In genomic region chr9:136805207-136805740, GRCh38 we compare ENCODE assay signal across 22 cellular contexts. TPM values are rescaled to one million over a fixed set of nuclear protein-coding genes. Genes with fewer than 3 reads are reported as not detected.
DNase-seq lines count a peak whose midpoint lies in the region; ATAC-seq and TF ChIP-seq lines count a peak whose summit lies in the region.
"Had no signal": no experiment of that assay in that cellular context is flagged by ENCODE, and none has a peak within 500 bp of the region (broad histone marks: within the 10 kb centered on the region; RNA-seq: fewer than 3 reads in every experiment).

No MANE protein-coding gene starts in this region.

- H3K23me2 ChIP-seq in H9 (ENCODE audit: insufficient read length, low read depth, low read length, poor library complexity, severe bottlenecking): peaks cover 22% of the 10 kb centered on the region

- no peak overlapping the region for H2BK120ac ChIP-seq in H9 (ENCODE audit: low read depth, low read length, poor library complexity, severe bottlenecking)

- H3K79me1 ChIP-seq in H9 (ENCODE audit: insufficient read depth, low read depth, low read length, poor library complexity, severe bottlenecking): peaks cover 5% of the 10 kb centered on the region

- H3K4me2 ChIP-seq in H9 (ENCODE audit: insufficient read depth, insufficient read length, low read length): no peak overlapping the region

- H3K4ac ChIP-seq in H9 (ENCODE audit: low read depth, low read length): no peak overlapping the region

- no peak overlapping the region for H3K18ac ChIP-seq in H9 (ENCODE audit: insufficient read length, low read depth, low read length)

- H2BK15ac ChIP-seq in H9 (ENCODE audit: low read depth, low read length): no peak overlapping the region

- no peak overlapping the region for H3K14ac ChIP-seq in H9 (ENCODE audit: insufficient read depth, low read length)

- H3K79me2 ChIP-seq in H9 (ENCODE audit: insufficient read depth, low read length): peaks cover 9% of the 10 kb centered on the region; the same call in 1 of the 2 replicates

- H3T11ph ChIP-seq in H9 (ENCODE audit: low read length): no peak overlapping the region

- no CpG with 5 or more reads among the region's 12 CpGs for WGBS in H9 (ENCODE audit: extremely low coverage, insufficient read length, low lambda C conversion rate)

- H2AK5ac ChIP-seq in H9 (ENCODE audit: insufficient read length, low read length): no peak overlapping the region

- no peaks in the 10 kb centered on the region for H3K9me3 ChIP-seq in H9 (ENCODE audit: control insufficient read depth, low read depth, low read length)
- H3K9me3 ChIP-seq: breast epithelium, psoas muscle, vagina had no signal

- H2AFZ ChIP-seq in H9 (ENCODE audit: low read length): no peak overlapping the region
- H2AFZ ChIP-seq: GM23248 had no signal

- no peak overlapping the region for H2BK20ac ChIP-seq in H9 (ENCODE audit: low read depth, low read length, poor library complexity, severe bottlenecking)

- H3K23ac ChIP-seq in H9 (ENCODE audit: insufficient read length, low read depth, low read length): no peak overlapping the region

- no peak overlapping the region for H3K27ac ChIP-seq in H9 (ENCODE audit: insufficient read length, low read depth, low read length)
- H3K27ac ChIP-seq: GM23248, psoas muscle, vagina had no signal

- no peaks in the 10 kb centered on the region for H3K9me3 Mint-ChIP-seq in activated CD4-positive, alpha-beta T cell treated with anti-CD3 and anti-CD28 coated beads, Interleukin-2, amount 10 ng/mL, durations not matched to agents 7 days and 5 days
- no peaks in the 10 kb centered on the region for H3K9me3 Mint-ChIP-seq in IgD-negative memory B cell
- H3K9me3 Mint-ChIP-seq in immature natural killer cell: no peaks in the 10 kb centered on the region
- no peaks in the 10 kb centered on the region for H3K9me3 Mint-ChIP-seq in H9
- H3K9me3 Mint-ChIP-seq: activated CD4-positive, alpha-beta memory T cell treated with anti-CD3 and anti-CD28 coated beads, Interleukin-2, amount 10 ng/mL, durations not matched to agents 7 days and 5 days; dendritic cell treated with granulocyte-macrophage colony-stimulating factor and Interleukin-4, amounts not matched to agents 40 ng/mL and 50 ng/mL, for 4 days had no signal

- no peaks in the 10 kb centered on the region; the same call in 1 of the 2 replicates for H3K4me1 ChIP-seq in H9 (ENCODE audit: insufficient read depth, low read length)

- no peak overlapping the region for H4K8ac ChIP-seq in H9 (replicated peaks; ENCODE audit: insufficient read length, low read depth, low read length)

- no peak overlapping the region for H2BK12ac ChIP-seq in H9 (ENCODE audit: insufficient read length, low read depth, low read length)

- peak overlapping the region; percentile 1 for H3K27ac Mint-ChIP-seq in activated CD4-positive, alpha-beta T cell treated with anti-CD3 and anti-CD28 coated beads, Interleukin-2, amount 10 ng/mL, durations not matched to agents 7 days and 5 days
- peak overlapping the region in 2 of 3 donors; percentile 27 to 71 for H3K27ac Mint-ChIP-seq in IgD-negative memory B cell
- no peak overlapping the region for H3K27ac Mint-ChIP-seq in immature natural killer cell
- H3K27ac Mint-ChIP-seq in H9: no peak overlapping the region
- H3K27ac Mint-ChIP-seq: activated CD4-positive, alpha-beta memory T cell treated with anti-CD3 and anti-CD28 coated beads, Interleukin-2, amount 10 ng/mL, durations not matched to agents 7 days and 5 days; dendritic cell treated with granulocyte-macrophage colony-stimulating factor and Interleukin-4, amounts not matched to agents 40 ng/mL and 50 ng/mL, for 4 days had no signal

- CTCF ChIA-PET in activated CD4-positive, alpha-beta T cell treated with anti-CD3 and anti-CD28 coated beads, Interleukin-2, amount 10 ng/mL, durations not matched to agents 7 days and 5 days (lab: Charles Lee): interaction anchor here (0.8 to 4.6 kb wide), 5 partner anchors 10 to 230 kb away, joined by 3 to 23 read pairs (median 5); partner anchors contain the start of gene AJM1

- no peak overlapping the region for H3K56ac ChIP-seq in H9 (ENCODE audit: insufficient read length, low read depth, low read length)

- no peak overlapping the region for H4K5ac ChIP-seq in H9 (ENCODE audit: insufficient read length, low read depth, low read length)

- POLR2A ChIA-PET in activated CD4-positive, alpha-beta T cell treated with anti-CD3 and anti-CD28 coated beads, Interleukin-2, amount 10 ng/mL, durations not matched to agents 7 days and 5 days (lab: Charles Lee): no interaction called here

- no peaks in the 10 kb centered on the region; the same call in 1 of the 2 replicates for H3K27me3 ChIP-seq in H9 (ENCODE audit: insufficient read depth, low read length)
- H3K27me3 ChIP-seq: breast epithelium, vagina had no signal

- H4K20me1 ChIP-seq in H9 (ENCODE audit: control insufficient read depth, insufficient read depth, insufficient read length): peaks cover 4% of the 10 kb centered on the region

- ATAC-seq in HG03342 (IDR thresholded peaks at IDR 0.05; ENCODE audit: unreplicated experiment): no peak
- ATAC-seq: psoas muscle had no signal

- no peak overlapping the region for H2BK5ac ChIP-seq in H9 (ENCODE audit: insufficient read length, low read length)

- H3K4me1 Mint-ChIP-seq in activated CD4-positive, alpha-beta T cell treated with anti-CD3 and anti-CD28 coated beads, Interleukin-2, amount 10 ng/mL, durations not matched to agents 7 days and 5 days: peaks cover 41% of the 10 kb centered on the region
- H3K4me1 Mint-ChIP-seq in IgD-negative memory B cell: peaks cover 14 to 32% (median 24%) of the 10 kb centered on the region in 3 donors
- peaks cover 33 to 39% of the 10 kb centered on the region in 2 donors for H3K4me1 Mint-ChIP-seq in immature natural killer cell
- peaks cover 21 to 34% of the 10 kb centered on the region in 2 experiments for H3K4me1 Mint-ChIP-seq in H9

- H3K4me3 Mint-ChIP-seq in activated CD4-positive, alpha-beta T cell treated with anti-CD3 and anti-CD28 coated beads, Interleukin-2, amount 10 ng/mL, durations not matched to agents 7 days and 5 days: no peak overlapping the region
- H3K4me3 Mint-ChIP-seq in IgD-negative memory B cell (peak overlapping the region in 2 of 4 donors; percentile 11 to 75), immature natural killer cell (peak overlapping the region in 3 of 5 donors; percentile 25 to 38 (median 29)), H9 (peak overlapping the region in 1 of 2 experiments; percentile 65; a peak in 2 of 5 replicates)
- H3K4me3 Mint-ChIP-seq: activated CD4-positive, alpha-beta memory T cell treated with anti-CD3 and anti-CD28 coated beads, Interleukin-2, amount 10 ng/mL, durations not matched to agents 7 days and 5 days; dendritic cell treated with granulocyte-macrophage colony-stimulating factor and Interleukin-4, amounts not matched to agents 40 ng/mL and 50 ng/mL, for 4 days had no signal

- intact Hi-C loops in posterior vena cava (cut with DNase I): no loop called here

- no peak overlapping the region for H4K91ac ChIP-seq in H9 (ENCODE audit: insufficient read length, low read depth, low read length)

- no peak for TF ChIP-seq CTCF in H9 (conservative IDR thresholded peaks at IDR 0.05)

- in situ Hi-C loops in ACHN (cut with HindIII; ENCODE audit: low pct_ligation_motif_present, low pct_unique_long_range_greater_than_20kb, low sequenced_read_pairs): no loop called here

- no peak overlapping the region for H3K9ac ChIP-seq in H9 (ENCODE audit: extremely low read depth, insufficient read length, low read length)
- H3K9ac ChIP-seq: GM23248 had no signal

- H3K27me3 Mint-ChIP-seq in activated CD4-positive, alpha-beta T cell treated with anti-CD3 and anti-CD28 coated beads, Interleukin-2, amount 10 ng/mL, durations not matched to agents 7 days and 5 days: peaks cover 4% of the 10 kb centered on the region
- H3K27me3 Mint-ChIP-seq in IgD-negative memory B cell: peaks cover 7% of the 10 kb centered on the region
- H3K27me3 Mint-ChIP-seq in immature natural killer cell (ENCODE audit: low read depth in 3 of 3): peaks cover 14 to 20% (median 19%) of the 10 kb centered on the region in 3 donors
- peaks cover 20% of the 10 kb centered on the region for H3K27me3 Mint-ChIP-seq in H9 (ENCODE audit: low read depth)

- no peak for DNase-seq in activated CD4-positive, alpha-beta T cell treated with anti-CD3 and anti-CD28 coated beads, Interleukin-2, amount 10 ng/mL, durations not matched to agents 7 days and 5 days
- DNase-seq in activated CD4-positive, alpha-beta T cell treated with anti-CD3 and anti-CD28 coated beads, Interleukin-2, amount 50 U/mL, for 1 hour: no peak
- DNase-seq in immature natural killer cell (no peak), posterior vena cava (ENCODE audit: low spot score) (peak; percentile 73), H9 (no peak), ACHN (no peak)
- DNase-seq: activated CD4-positive, alpha-beta memory T cell treated with anti-CD3 and anti-CD28 coated beads, Interleukin-2, amount 10 ng/mL, durations not matched to agents 7 days and 5 days; COR-L47; foreskin fibroblast; GM23248; hippocampal formation; NCI-H1105; NCI-H2081 treated with DMSO at 0.1 percent for 48 hours; NCI-H446 treated with DMSO at 0.1 percent for 48 hours; psoas muscle; stimulated activated CD4-positive, alpha-beta T cell treated with anti-CD3 and anti-CD28 coated beads, Interleukin-4, amount 100 ng/mL, for 4 hours had no signal

- H3K36me3 Mint-ChIP-seq in activated CD4-positive, alpha-beta T cell treated with anti-CD3 and anti-CD28 coated beads, Interleukin-2, amount 10 ng/mL, durations not matched to agents 7 days and 5 days (ENCODE audit: low read depth): peaks cover 9% of the 10 kb centered on the region
- peaks cover 1% of the 10 kb centered on the region for H3K36me3 Mint-ChIP-seq in IgD-negative memory B cell
- H3K36me3 Mint-ChIP-seq in immature natural killer cell: no peaks in the 10 kb centered on the region
- H3K36me3 Mint-ChIP-seq in H9 (ENCODE audit: insufficient read depth in 1 of 3, low read depth in 3 of 3): peaks cover 17 to 31% (median 27%) of the 10 kb centered on the region in 3 experiments; a peak in 6 of 7 replicates

RNA-seq across cellular contexts. Expression of gene RABL6, which starts 2.5 kb away (rescaled TPM):
- total RNA-seq in activated CD4-positive, alpha-beta T cell treated with anti-CD3 and anti-CD28 coated beads, Interleukin-2, amount 10 ng/mL, durations not matched to agents 7 days and 5 days: 100 to 1,000 TPM in 1 of 2 experiments, 10 to 100 TPM in 1; 95.5 to 109 TPM
- 19.7 TPM for polyA plus RNA-seq in IgD-negative memory B cell
- 10 to 100 TPM in 2 of 3 donors, 1 to 10 TPM in 1; 5.4 to 24.6 (median 11.0) TPM for polyA plus RNA-seq in immature natural killer cell
- total RNA-seq in posterior vena cava: 10 to 100 TPM; 47.9 to 49.8 TPM
- total RNA-seq in H9 (2021): 108 and 114 TPM in 2 replicates

RNA-seq across cellular contexts. Expression of gene CCDC183, which starts 9.1 kb away (rescaled TPM):
- total RNA-seq in activated CD4-positive, alpha-beta T cell treated with anti-CD3 and anti-CD28 coated beads, Interleukin-2, amount 10 ng/mL, durations not matched to agents 7 days and 5 days: 1 to 10 TPM in 1 of 2 experiments, under 1 TPM in 1; 0.97 to 1.1 TPM
- 0.78 TPM for polyA plus RNA-seq in IgD-negative memory B cell
- under 1 TPM; 0.37 to 0.46 (median 0.40) TPM for polyA plus RNA-seq in immature natural killer cell
- total RNA-seq in posterior vena cava: under 1 TPM; 0.29 to 0.42 TPM
- total RNA-seq in H9 (2021): 0.59 and 1.1 TPM in 2 replicates
- total RNA-seq: psoas muscle, vagina had no signal

RNA-seq across cellular contexts. Expression of gene TMEM141, which starts 14.1 kb away (rescaled TPM):
- 10 to 100 TPM; 28.5 to 38.5 TPM for total RNA-seq in activated CD4-positive, alpha-beta T cell treated with anti-CD3 and anti-CD28 coated beads, Interleukin-2, amount 10 ng/mL, durations not matched to agents 7 days and 5 days
- polyA plus RNA-seq in IgD-negative memory B cell (45.9 TPM), immature natural killer cell (10 to 100 TPM; 61.2 to 83.3 (median 62.1) TPM)
- total RNA-seq in posterior vena cava (10 to 100 TPM; 28.1 to 33.9 TPM), H9 (2021) (55.2 and 58.9 TPM in 2 replicates)

RNA-seq across cellular contexts. Expression of gene AJM1, which starts 37.0 kb away (rescaled TPM):
- 1 to 10 TPM; 4.0 to 4.1 TPM for total RNA-seq in activated CD4-positive, alpha-beta T cell treated with anti-CD3 and anti-CD28 coated beads, Interleukin-2, amount 10 ng/mL, durations not matched to agents 7 days and 5 days
- polyA plus RNA-seq in IgD-negative memory B cell (0.10 TPM), immature natural killer cell (under 1 TPM; 0.09 to 1.00 (median 0.82) TPM)
- total RNA-seq in posterior vena cava (1 to 10 TPM; 4.7 to 5.9 TPM), H9 (2021) (1.8 and 2.3 TPM in 2 replicates)

RNA-seq across cellular contexts. Expression of gene LCN15, which starts 41.0 kb away (rescaled TPM):
- total RNA-seq in activated CD4-positive, alpha-beta T cell treated with anti-CD3 and anti-CD28 coated beads, Interleukin-2, amount 10 ng/mL, durations not matched to agents 7 days and 5 days: not detected
- polyA plus RNA-seq in IgD-negative memory B cell: not detected
- not detected for polyA plus RNA-seq in immature natural killer cell
- not detected for total RNA-seq in posterior vena cava
- 0.61 TPM in 1 of 2 replicates, not detected in the other for total RNA-seq in H9 (2021)
- total RNA-seq: activated CD4-positive, alpha-beta memory T cell treated with anti-CD3 and anti-CD28 coated beads, Interleukin-2, amount 10 ng/mL, durations not matched to agents 7 days and 5 days; breast epithelium; GM23248; vagina had no signal
- polyA plus RNA-seq: GM23248, keratinocyte had no signal

Comparison
In these comparisons a context has a peak if more than half of its experiments do, and no peak if none do; other contexts are left out.
1. H3K27ac Mint-ChIP-seq: peak in activated CD4-positive, alpha-beta T cell treated with anti-CD3 and anti-CD28 coated beads, Interleukin-2, amount 10 ng/mL, durations not matched to agents 7 days and 5 days (single experiment) and IgD-negative memory B cell (2 of 3); none in immature natural killer cell (0 of 6) and H9 (0 of 3).